Comparison of ENCODE assay signal across 27 cellular contexts in the genomic region with DNA sequence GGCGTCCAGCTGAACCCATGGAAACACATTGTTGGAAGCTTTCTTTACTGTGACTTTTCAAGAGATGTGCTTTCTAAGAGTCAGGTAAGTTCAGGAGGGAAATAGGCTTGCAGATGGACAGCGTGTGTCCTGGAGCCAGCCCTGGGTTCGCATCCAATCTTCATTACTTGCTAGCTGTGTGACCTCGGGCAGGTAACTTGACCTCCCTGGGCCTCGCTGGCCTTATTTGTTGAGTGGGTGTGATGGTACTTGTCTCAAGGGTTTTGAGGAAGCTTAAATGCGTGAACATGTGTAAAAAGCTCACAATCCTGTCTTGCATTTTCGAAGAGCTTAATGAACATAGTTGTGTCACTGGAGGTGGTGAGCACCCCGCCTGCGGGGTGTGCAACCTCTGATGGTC. TPM values are rescaled to one million over a fixed set of nuclear protein-coding genes. Genes with fewer than 3 reads are reported as not detected.
A peak's percentile ranks its signal among the peaks of the same experiment; 100 is the strongest.
DNase-seq lines count a peak whose midpoint lies in the region; ATAC-seq and TF ChIP-seq lines count a peak whose summit lies in the region.
"Had no signal": no experiment of that assay in that cellular context is flagged by ENCODE, and none has a peak within 500 bp of the region (broad histone marks: within the 10 kb centered on the region; RNA-seq: fewer than 3 reads in every experiment).

No MANE protein-coding gene starts in this region.

- H3K36me3 ChIP-seq in neuron (ENCODE audit: insufficient read depth, low read length) (peaks cover 8% of the 10 kb centered on the region), esophagus muscularis mucosa (peaks cover 0 to 8% (median 0%) of the 10 kb centered on the region in 4 donors)
- H3K36me3 ChIP-seq: lower lobe of right lung had no signal

- TF ChIP-seq EP300 in esophagus muscularis mucosa (IDR thresholded peaks at IDR 0.05), result no peak

- peak overlapping the region; percentile 38 to 64 for H3K27ac Mint-ChIP-seq in natural killer cell treated with Interleukin-12 subunit alpha and Interleukin-12 subunit beta and Interleukin-15 and Interleukin-18, amount 100 ng/mL, for 72 hours
- no peak overlapping the region for H3K27ac Mint-ChIP-seq in natural killer cell
- H3K27ac Mint-ChIP-seq: activated CD4-positive, alpha-beta T cell treated with anti-CD3 and anti-CD28 coated beads, Interleukin-2, amount 10 ng/mL, durations not matched to agents 7 days and 5 days; activated naive CD4-positive, alpha-beta T cell treated with anti-CD3 and anti-CD28 coated beads, Interleukin-2, amount 10 ng/mL, durations not matched to agents 7 days and 5 days; T-helper 1 cell treated with Interleukin-12 subunit alpha and Interleukin-12 subunit beta and Interleukin-4 antibody, amounts not matched to agents 30 μg/mL and 1 μg/mL, for 36 hours had no signal

- H3K4me3 Mint-ChIP-seq in natural killer cell treated with Interleukin-12 subunit alpha and Interleukin-12 subunit beta and Interleukin-15 and Interleukin-18, amount 100 ng/mL, for 72 hours, result no peak overlapping the region
- no peak overlapping the region for H3K4me3 Mint-ChIP-seq in natural killer cell
- H3K4me3 Mint-ChIP-seq: activated CD4-positive, alpha-beta T cell treated with anti-CD3 and anti-CD28 coated beads, Interleukin-2, amount 10 ng/mL, durations not matched to agents 7 days and 5 days; activated naive CD4-positive, alpha-beta T cell treated with anti-CD3 and anti-CD28 coated beads, Interleukin-2, amount 10 ng/mL, durations not matched to agents 7 days and 5 days; H9; T-helper 1 cell treated with Interleukin-12 subunit alpha and Interleukin-12 subunit beta and Interleukin-4 antibody, amounts not matched to agents 30 μg/mL and 1 μg/mL, for 36 hours had no signal

- H3K27me3 Mint-ChIP-seq in natural killer cell treated with Interleukin-12 subunit alpha and Interleukin-12 subunit beta and Interleukin-15 and Interleukin-18, amount 100 ng/mL, for 72 hours, result peaks cover 0 to 2% of the 10 kb centered on the region in 2 donors
- H3K27me3 Mint-ChIP-seq in natural killer cell (ENCODE audit: low read depth in 2 of 2), result no peaks in the 10 kb centered on the region

- H3K27me3 ChIP-seq in dorsolateral prefrontal cortex, result no peaks in the 10 kb centered on the region
- H3K27me3 ChIP-seq in neuron (ENCODE audit: insufficient read depth, low read length), result no peaks in the 10 kb centered on the region
- peaks cover 0 to 40% (median 0%) of the 10 kb centered on the region in 4 donors for H3K27me3 ChIP-seq in esophagus muscularis mucosa

- H2AFZ ChIP-seq in neuron (ENCODE audit: low read depth, low read length), result no peak overlapping the region

- 97% methylated on average over 9 of the region's 9 CpGs for WGBS in esophagus muscularis mucosa

- no peak for DNase-seq in natural killer cell treated with Interleukin-12 subunit alpha and Interleukin-12 subunit beta and Interleukin-15 and Interleukin-18, amount 100 ng/mL, for 72 hours (ENCODE audit: low spot score)
- no peak for DNase-seq in natural killer cell
- no peak for DNase-seq in dorsolateral prefrontal cortex
- no peak for DNase-seq in activated CD8-positive, alpha-beta memory T cell treated with anti-CD3 and anti-CD28 coated beads, Interleukin-2, amount 50 U/mL, for 4 hours
- DNase-seq in esophagus muscularis mucosa (ENCODE audit: extremely low spot score), result no peak
- DNase-seq: activated CD4-positive, alpha-beta T cell treated with anti-CD3 and anti-CD28 coated beads, Interleukin-2, amount 10 ng/mL, durations not matched to agents 7 days and 5 days; activated naive CD4-positive, alpha-beta T cell treated with anti-CD3 and anti-CD28 coated beads, Interleukin-2, amount 10 ng/mL, durations not matched to agents 7 days and 5 days; effector CD8-positive, alpha-beta T cell; foreskin melanocyte; H9; lower lobe of right lung; mucosa of descending colon; NCI-H1105; NCI-H2029; NCI-H345; NCI-H748 treated with DMSO at 0.1 percent for 48 hours; psoas muscle; RPMI8226 had no signal

- TF ChIP-seq CTCF in natural killer cell (IDR thresholded peaks at IDR 0.05), result no peak
- no peak for TF ChIP-seq CTCF in dorsolateral prefrontal cortex (IDR thresholded peaks at IDR 0.05 in 54 of 56, conservative IDR thresholded peaks at IDR 0.05 in 2 of 56; ENCODE audit: low read depth in 1 of 56, partially characterized antibody in 56 of 56)
- no peak for TF ChIP-seq CTCF in esophagus muscularis mucosa (IDR thresholded peaks at IDR 0.05)

- intact Hi-C loops in natural killer cell (cut with micrococcal nuclease) (no loop called here), dorsolateral prefrontal cortex (cut with DNase I) (no loop called here), esophagus muscularis mucosa (cut with DNase I) (no loop called here)

- ATAC-seq in natural killer cell treated with Interleukin-12 subunit alpha and Interleukin-12 subunit beta and Interleukin-15 and Interleukin-18, amount 100 ng/mL, for 72 hours, result no peak
- ATAC-seq in natural killer cell (no peak), GM21367 (IDR thresholded peaks at IDR 0.05; ENCODE audit: unreplicated experiment) (no peak), HG03039 (IDR thresholded peaks at IDR 0.05; ENCODE audit: unreplicated experiment) (no peak)
- ATAC-seq: esophagus mucosa, mucosa of descending colon, psoas muscle had no signal

- H3K4me3 ChIP-seq in dorsolateral prefrontal cortex, result peak overlapping the region in 48 of 59 donors; percentile 0 to 58 (median 38)
- peak overlapping the region; percentile 49 for H3K4me3 ChIP-seq in neuron (ENCODE audit: low read length)
- H3K4me3 ChIP-seq in esophagus muscularis mucosa, result no peak overlapping the region
- H3K4me3 ChIP-seq: lower lobe of right lung, mucosa of descending colon, psoas muscle, SK-N-MC had no signal

- H3K9me3 Mint-ChIP-seq in natural killer cell treated with Interleukin-12 subunit alpha and Interleukin-12 subunit beta and Interleukin-15 and Interleukin-18, amount 100 ng/mL, for 72 hours, result no peaks in the 10 kb centered on the region
- no peaks in the 10 kb centered on the region for H3K9me3 Mint-ChIP-seq in natural killer cell
- H3K9me3 Mint-ChIP-seq: activated CD4-positive, alpha-beta T cell treated with anti-CD3 and anti-CD28 coated beads, Interleukin-2, amount 10 ng/mL, durations not matched to agents 7 days and 5 days; activated naive CD4-positive, alpha-beta T cell treated with anti-CD3 and anti-CD28 coated beads, Interleukin-2, amount 10 ng/mL, durations not matched to agents 7 days and 5 days; H9; T-helper 1 cell treated with Interleukin-12 subunit alpha and Interleukin-12 subunit beta and Interleukin-4 antibody, amounts not matched to agents 30 μg/mL and 1 μg/mL, for 36 hours had no signal

- H3K4me1 ChIP-seq in neuron (ENCODE audit: insufficient read depth, low read length) (peaks cover 51% of the 10 kb centered on the region), esophagus muscularis mucosa (peaks cover 37 to 76% (median 58%) of the 10 kb centered on the region in 4 donors)
- H3K4me1 ChIP-seq: psoas muscle had no signal

- no peaks in the 10 kb centered on the region for H3K9me3 ChIP-seq in neuron (ENCODE audit: low read length)
- no peaks in the 10 kb centered on the region for H3K9me3 ChIP-seq in esophagus muscularis mucosa
- H3K9me3 ChIP-seq: lower lobe of right lung, mucosa of descending colon, psoas muscle had no signal

- peaks cover 3 to 6% of the 10 kb centered on the region in 2 donors for H3K4me1 Mint-ChIP-seq in natural killer cell treated with Interleukin-12 subunit alpha and Interleukin-12 subunit beta and Interleukin-15 and Interleukin-18, amount 100 ng/mL, for 72 hours (ENCODE audit: low read depth in 2 of 2)
- peaks cover 0 to 31% of the 10 kb centered on the region in 2 donors for H3K4me1 Mint-ChIP-seq in natural killer cell

- H3K27ac ChIP-seq in dorsolateral prefrontal cortex, result peak overlapping the region in 58 of 59 donors; percentile 32 to 96 (median 90)
- peak overlapping the region in 1 of 4 donors; percentile 20 for H3K27ac ChIP-seq in esophagus muscularis mucosa (replicated peaks in 1 of 4)
- H3K27ac ChIP-seq: lower lobe of right lung, psoas muscle, SK-N-MC, VCaP had no signal

- H3K36me3 Mint-ChIP-seq in natural killer cell treated with Interleukin-12 subunit alpha and Interleukin-12 subunit beta and Interleukin-15 and Interleukin-18, amount 100 ng/mL, for 72 hours, result no peaks in the 10 kb centered on the region
- no peaks in the 10 kb centered on the region for H3K36me3 Mint-ChIP-seq in natural killer cell
- H3K36me3 Mint-ChIP-seq: activated naive CD4-positive, alpha-beta T cell treated with anti-CD3 and anti-CD28 coated beads, Interleukin-2, amount 10 ng/mL, durations not matched to agents 7 days and 5 days had no signal

- no peak for TF ChIP-seq POLR2A in esophagus muscularis mucosa (IDR thresholded peaks at IDR 0.05; ENCODE audit: low read depth)

RNA-seq across cellular contexts. Expression of a gene that starts 11.8 kb away (rescaled TPM):
- total RNA-seq in natural killer cell treated with Interleukin-12 subunit alpha and Interleukin-12 subunit beta and Interleukin-15 and Interleukin-18, amount 100 ng/mL, for 72 hours, result 10 to 100 TPM in 1 of 2 donors, 1 to 10 TPM in 1; 4.8 to 13.7 TPM
- total RNA-seq in natural killer cell, result 100 to 1,000 TPM; 830 to 949 (median 858) TPM
- total RNA-seq in dorsolateral prefrontal cortex, result 100 to 1,000 TPM in 117 of 120 experiments, 10 to 100 TPM in 3; 82.9 to 344 (median 153) TPM
- 10 to 100 TPM; 17.4 to 21.4 (median 19.1) TPM for total RNA-seq in esophagus muscularis mucosa

RNA-seq across cellular contexts. Expression of a gene that starts 27.9 kb away (rescaled TPM):
- 10 to 100 TPM; 25.4 to 28.9 TPM for total RNA-seq in natural killer cell treated with Interleukin-12 subunit alpha and Interleukin-12 subunit beta and Interleukin-15 and Interleukin-18, amount 100 ng/mL, for 72 hours
- total RNA-seq in natural killer cell (10 to 100 TPM; 16.6 to 57.3 (median 20.7) TPM), dorsolateral prefrontal cortex (1 to 10 TPM in 31 of 120 experiments, under 1 TPM in 54, not detected in 35; 0.11 to 5.1 (median 0.77) TPM), esophagus muscularis mucosa (1 to 10 TPM; 2.0 to 9.6 (median 3.7) TPM)
- total RNA-seq: activated CD4-positive, alpha-beta T cell treated with anti-CD3 and anti-CD28 coated beads, Interleukin-2, amount 10 ng/mL, durations not matched to agents 7 days and 5 days; Daoy had no signal

RNA-seq across cellular contexts. Expression of a gene that starts 54.4 kb away (rescaled TPM):
- total RNA-seq in natural killer cell treated with Interleukin-12 subunit alpha and Interleukin-12 subunit beta and Interleukin-15 and Interleukin-18, amount 100 ng/mL, for 72 hours, result not detected
- total RNA-seq in natural killer cell, result under 1 TPM in 1 of 3 donors, not detected in 2; 0.33 TPM
- 1 to 10 TPM in 77 of 120 experiments, under 1 TPM in 35, not detected in 8; 0.32 to 5.3 (median 1.4) TPM for total RNA-seq in dorsolateral prefrontal cortex
- under 1 TPM in 2 of 4 donors, not detected in 2; under 0.01 to 0.17 TPM for total RNA-seq in esophagus muscularis mucosa
- total RNA-seq: activated CD4-positive, alpha-beta T cell treated with anti-CD3 and anti-CD28 coated beads, Interleukin-2, amount 10 ng/mL, durations not matched to agents 7 days and 5 days; Daoy; esophagus mucosa; mucosa of descending colon; psoas muscle; skeletal muscle tissue had no signal

Comparison
In these comparisons a context has a peak if more than half of its experiments do, and no peak if none do; other contexts are left out.
1. H3K27ac Mint-ChIP-seq: peak in natural killer cell treated with Interleukin-12 subunit alpha and Interleukin-12 subunit beta and Interleukin-15 and Interleukin-18, amount 100 ng/mL, for 72 hours (2 of 2); none in natural killer cell (0 of 2).
2. H3K4me3 ChIP-seq: peak in dorsolateral prefrontal cortex (48 of 59) and neuron (single experiment); none in esophagus muscularis mucosa (0 of 4).